28 cellular contexts compared by ENCODE assay signal in genomic region chr20:5377484-5377883, GRCh38.
"Had no signal": no experiment of that assay in that cellular context is flagged by ENCODE, and none has a peak within 500 bp of the region (broad histone marks: within the 10 kb centered on the region; RNA-seq: fewer than 3 reads in every experiment).

No MANE protein-coding gene starts in this region.

- H3K4me1 ChIP-seq: colonic mucosa, esophagus muscularis mucosa, esophagus squamous epithelium, foreskin keratinocyte, gastrocnemius medialis, gastroesophageal sphincter, heart left ventricle, heart right ventricle had no signal

- H3K27me3 ChIP-seq: colonic mucosa, esophagus muscularis mucosa, esophagus squamous epithelium, gastrocnemius medialis, gastroesophageal sphincter, heart left ventricle, heart right ventricle had no signal

- H3K4me3 ChIP-seq: colonic mucosa, coronary artery, dorsolateral prefrontal cortex, esophagus muscularis mucosa, esophagus squamous epithelium, gastrocnemius medialis, gastroesophageal sphincter, heart left ventricle, heart right ventricle had no signal

- H3K9me3 ChIP-seq: colonic mucosa, esophagus squamous epithelium, gastrocnemius medialis, heart left ventricle had no signal

- H3K36me3 ChIP-seq: colonic mucosa, esophagus muscularis mucosa, esophagus squamous epithelium, gastrocnemius medialis, gastroesophageal sphincter, heart left ventricle, heart right ventricle had no signal

- ATAC-seq: effector memory CD8-positive, alpha-beta T cell; esophagus mucosa; foreskin keratinocyte; gastrocnemius medialis; gastroesophageal sphincter; heart left ventricle; heart right ventricle had no signal

- DNase-seq: colonic mucosa; cortex of kidney; dermis blood vessel endothelial cell; dorsolateral prefrontal cortex; effector CD4-positive, alpha-beta T cell; effector CD8-positive, alpha-beta T cell; effector memory CD4-positive, alpha-beta T cell; effector memory CD8-positive, alpha-beta T cell; endodermal cell; erythroblast; esophagus squamous epithelium; foreskin fibroblast; foreskin keratinocyte; foreskin melanocyte; gastrocnemius medialis; glutamatergic neuron; head of caudate nucleus; heart left ventricle; heart right ventricle had no signal

- FAIRE-seq: colon, endometrium, endothelial cell of umbilical vein, frontal cortex had no signal

- H3K27ac ChIP-seq: colonic mucosa, coronary artery, dorsolateral prefrontal cortex, epithelial cell of prostate, esophagus muscularis mucosa, esophagus squamous epithelium, foreskin keratinocyte, gastrocnemius medialis, gastroesophageal sphincter, heart left ventricle, heart right ventricle had no signal
